1 cellular context compared by ENCODE assay signal in the genomic region with DNA sequence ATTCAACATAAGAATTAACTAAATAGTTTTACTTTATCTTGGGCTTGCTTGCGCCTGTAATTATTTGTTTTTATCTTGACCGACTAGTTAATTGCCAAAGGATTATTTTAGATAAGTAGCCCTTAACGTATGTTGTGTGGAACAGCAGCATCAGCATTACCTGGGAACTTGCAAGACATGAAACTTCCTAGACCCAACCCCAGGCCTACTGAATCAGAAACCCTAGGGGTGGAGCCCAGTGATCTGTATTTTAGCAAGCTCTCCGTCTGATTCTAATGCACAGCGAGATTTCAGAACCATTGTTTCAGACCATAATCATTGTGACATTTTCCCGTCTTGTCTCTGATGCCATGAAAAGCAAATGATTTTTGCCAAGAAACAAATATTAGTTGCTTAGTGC.
TF ChIP-seq lines count a peak whose summit lies in the region.

No MANE protein-coding gene starts in this region.

TF ChIP-seq in H1, 55 proteins besides CTCF, POLR2A, EP300 and RAD21 (continued from another document):
- TF ChIP-seq USF2 (IDR thresholded peaks at IDR 0.05; ENCODE audit: low read length) (no peak), HDAC6 (IDR thresholded peaks at IDR 0.05; ENCODE audit: low read depth, low read length) (no peak), YY1 (IDR thresholded peaks at IDR 0.05; ENCODE audit: low read depth, low read length) (no peak), POLR2AphosphoS5 (IDR thresholded peaks at IDR 0.05; ENCODE audit: low read depth, low read length) (no peak), TCF12 (IDR thresholded peaks at IDR 0.05; ENCODE audit: low read depth, low read length) (no peak), RFX5 (IDR thresholded peaks at IDR 0.05; ENCODE audit: borderline replicate concordance, low read depth, low read length) (no peak), BACH1 (IDR thresholded peaks at IDR 0.05; ENCODE audit: low read length) (no peak), SIX5 (IDR thresholded peaks at IDR 0.05; ENCODE audit: low read depth, low read length) (no peak), GABPA (IDR thresholded peaks at IDR 0.05; ENCODE audit: borderline replicate concordance, insufficient read depth, low read length) (no peak)
TF ChIP-seq in H1: peak in this region for 0.
